ENCODE assay signal across 19 cellular contexts in the genomic region with DNA sequence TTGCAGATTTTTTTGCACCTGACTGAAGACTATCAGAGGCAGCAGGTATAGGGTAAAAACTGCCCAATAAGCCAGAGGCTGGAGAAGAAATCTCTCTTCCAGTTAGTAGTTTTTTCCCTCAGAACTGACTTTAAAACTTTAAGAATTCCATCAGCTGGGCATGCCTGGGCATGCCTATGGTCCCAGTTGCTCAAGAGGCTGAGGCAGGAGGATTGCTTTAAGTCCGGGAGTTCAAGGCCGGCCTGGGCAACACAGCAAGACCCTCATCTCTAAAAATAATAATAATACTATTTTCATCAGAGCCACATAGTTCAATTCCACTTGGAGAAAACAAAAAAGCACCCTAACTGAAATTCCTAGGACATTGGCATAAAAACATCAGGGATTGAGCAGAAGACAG. TPM values are rescaled to one million over a fixed set of nuclear protein-coding genes. Genes with fewer than 3 reads are reported as not detected.
DNase-seq lines count a peak whose midpoint lies in the region; ATAC-seq, FAIRE-seq and TF ChIP-seq lines count a peak whose summit lies in the region.
"Had no signal": no experiment of that assay in that cellular context is flagged by ENCODE, and none has a peak within 500 bp of the region (broad histone marks: within the 10 kb centered on the region; RNA-seq: fewer than 3 reads in every experiment).

No MANE protein-coding gene starts in this region.

- H3K56ac ChIP-seq in IMR-90 (ENCODE audit: extremely low read depth, insufficient read depth, low read length): no peak overlapping the region

- WGBS in IMR-90 (ENCODE audit: extremely low coverage in 2 of 2, insufficient read length in 1 of 2), 2 experiments: no CpG with 5 or more reads among the region's 2 CpGs

- BruUV-seq in IMR-90 (replicated peaks; lab: Mats Ljungman, UMichigan): no TSS peak

- dilution Hi-C loops in IMR-90 (cut with HindIII; ENCODE audit: low sequenced_read_pairs, unreplicated experiment) (no loop called here), keratinocyte (cut with MboI; ENCODE audit: extremely low pct_ligation_motif_present, low sequenced_read_pairs) (no loop called here)

- H3K23ac ChIP-seq in IMR-90 (ENCODE audit: low read depth, low read length): no peak overlapping the region

- H4K20me1 ChIP-seq in IMR-90 (ENCODE audit: insufficient read depth, low read length) (no peaks in the 10 kb centered on the region), keratinocyte (ENCODE audit: control insufficient read depth, extremely low read depth, insufficient read depth, low read length) (no peaks in the 10 kb centered on the region)

- POLR2A ChIA-PET in IMR-90 (lab: Charles Lee; ENCODE audit: unreplicated experiment): no interaction called here

- in situ Hi-C loops in IMR-90 (cut with MboI; ENCODE audit: low sequenced_read_pairs): no loop called here

- CTCF ChIA-PET in IMR-90 (lab: Yijun Ruan, JAX): no interaction called here

- no peak overlapping the region for H2AK5ac ChIP-seq in IMR-90 (ENCODE audit: low read depth, low read length)

- H3K4me3 ChIP-seq in IMR-90 (ENCODE audit: insufficient read depth, low read depth, low read length): no peak overlapping the region
- H3K4me3 ChIP-seq in keratinocyte (ENCODE audit: control insufficient read depth in 2 of 3, extremely low read depth in 1 of 3, insufficient read depth in 2 of 3, low read depth in 1 of 3, low read length in 3 of 3): no peak overlapping the region
- H3K4me3 ChIP-seq: MG63, SJCRH30 had no signal

- no peak overlapping the region for H2BK15ac ChIP-seq in IMR-90 (ENCODE audit: low read depth, low read length)

- H3K18ac ChIP-seq in IMR-90 (ENCODE audit: low read depth, low read length): peak overlapping the region; percentile 57; the same call in 1 of the 2 replicates

- TF ChIP-seq RAD21 in IMR-90 (IDR thresholded peaks at IDR 0.05; ENCODE audit: low read length): no peak

- TF ChIP-seq CTCF in IMR-90 (conservative IDR thresholded peaks at IDR 0.05; ENCODE audit: low read depth, low read length): no peak
- TF ChIP-seq CTCF in keratinocyte (optimal IDR thresholded peaks at IDR 0.05 in 1 of 3, IDR thresholded peaks at IDR 0.05 in 1 of 3, conservative IDR thresholded peaks at IDR 0.05 in 1 of 3; ENCODE audit: extremely low read depth in 1 of 3, insufficient read depth in 2 of 3, low read length in 3 of 3): no peak

- no peak overlapping the region for H2AFZ ChIP-seq in IMR-90 (replicated peaks; ENCODE audit: low read length, poor library complexity)
- peak overlapping the region; percentile 6 for H2AFZ ChIP-seq in keratinocyte (ENCODE audit: control insufficient read depth, low read length)

- H3K36me3 ChIP-seq in IMR-90 (ENCODE audit: control insufficient read depth, insufficient read depth, low read length): peaks cover 5% of the 10 kb centered on the region; the same call in 1 of the 2 replicates
- no peaks in the 10 kb centered on the region for H3K36me3 ChIP-seq in keratinocyte (ENCODE audit: control insufficient read depth in 2 of 2, extremely low read depth in 1 of 2, insufficient read depth in 2 of 2, low read length in 2 of 2)
- H3K36me3 ChIP-seq: MG63 had no signal

- intact Hi-C loops in IMR-90 (cut with micrococcal nuclease): no loop called here

- H3K9me3 ChIP-seq in IMR-90 (ENCODE audit: control insufficient read depth, insufficient read depth, low read length) (no peaks in the 10 kb centered on the region), keratinocyte (ENCODE audit: control insufficient read depth, low read depth, low read length) (no peaks in the 10 kb centered on the region)
- H3K9me3 ChIP-seq: MG63, SJCRH30 had no signal

- peak overlapping the region; percentile 72; the same call in 1 of the 2 replicates for H4K5ac ChIP-seq in IMR-90 (ENCODE audit: low read depth, low read length)

- no peak overlapping the region for H4K91ac ChIP-seq in IMR-90 (ENCODE audit: insufficient read depth, low read depth, low read length)

- no peak for TF ChIP-seq POLR2A in IMR-90 (IDR thresholded peaks at IDR 0.05; ENCODE audit: low read depth, low read length)

- no peaks in the 10 kb centered on the region for H3K79me2 ChIP-seq in keratinocyte (ENCODE audit: control insufficient read depth, insufficient read depth, low read length)

- H3K27me3 ChIP-seq in IMR-90 (ENCODE audit: control insufficient read depth, insufficient read depth, low read length) (no peaks in the 10 kb centered on the region), keratinocyte (ENCODE audit: control insufficient read depth, extremely low read depth, insufficient read depth, low read length) (no peaks in the 10 kb centered on the region)
- H3K27me3 ChIP-seq: MG63, SJCRH30 had no signal

- H3K27me3 Mint-ChIP-seq in activated T-helper 17 cell treated with anti-CD3 and anti-CD28 coated beads, Interleukin-2, amount 50 U/mL, for 72 hours: no peaks in the 10 kb centered on the region
- H3K27me3 Mint-ChIP-seq in stimulated activated memory B cell treated with anti-CD40 and anti-IgM and Interleukin-4, amounts not matched to agents 10 μg/mL and 1 μg/mL and 100 μg/mL, for 72 hours: no peaks in the 10 kb centered on the region

- peak overlapping the region; percentile 49; the same call in 1 of the 2 replicates for H2BK20ac ChIP-seq in IMR-90 (ENCODE audit: low read depth, low read length)

- H2BK5ac ChIP-seq in IMR-90 (ENCODE audit: low read depth, low read length, poor library complexity, severe bottlenecking): peak overlapping the region; percentile 11

- no peak for ATAC-seq in IMR-90 (ENCODE audit: low read depth)
- no peak for ATAC-seq in activated T-helper 17 cell treated with anti-CD3 and anti-CD28 coated beads, Interleukin-2, amount 50 U/mL, for 72 hours (replicated peaks)
- no peak for ATAC-seq in stimulated activated memory B cell treated with anti-CD40 and anti-IgM and Interleukin-4, amounts not matched to agents 10 μg/mL and 1 μg/mL and 100 μg/mL, for 72 hours

- H3K4me1 ChIP-seq in IMR-90 (ENCODE audit: control insufficient read depth, insufficient read depth, low read length): 0 out of 2 replicates have a peak, but pooled peaks cover 2% of the 10 kb centered on the region
- peaks cover 44% of the 10 kb centered on the region for H3K4me1 ChIP-seq in keratinocyte (ENCODE audit: control insufficient read depth, extremely low read depth, insufficient read depth, low read length)
- H3K4me1 ChIP-seq: SJCRH30 had no signal

- H3K4me1 Mint-ChIP-seq in activated T-helper 17 cell treated with anti-CD3 and anti-CD28 coated beads, Interleukin-2, amount 50 U/mL, for 72 hours: no peaks in the 10 kb centered on the region
- peaks cover 11% of the 10 kb centered on the region for H3K4me1 Mint-ChIP-seq in stimulated activated memory B cell treated with anti-CD40 and anti-IgM and Interleukin-4, amounts not matched to agents 10 μg/mL and 1 μg/mL and 100 μg/mL, for 72 hours
- H3K4me1 Mint-ChIP-seq: CD14-positive monocyte had no signal

- no peaks in the 10 kb centered on the region; a peak in 1 of 4 replicates for H3K79me1 ChIP-seq in IMR-90 (ENCODE audit: low read depth in 1 of 2, low read length in 2 of 2)

- H4K8ac ChIP-seq in IMR-90 (ENCODE audit: low read depth in 2 of 2, low read length in 2 of 2): peak overlapping the region in 1 of 2 experiments; percentile 54; a peak in 2 of 4 replicates

- H3K36me3 Mint-ChIP-seq in activated T-helper 17 cell treated with anti-CD3 and anti-CD28 coated beads, Interleukin-2, amount 50 U/mL, for 72 hours (ENCODE audit: low read depth): peaks cover 16% of the 10 kb centered on the region
- H3K36me3 Mint-ChIP-seq in stimulated activated memory B cell treated with anti-CD40 and anti-IgM and Interleukin-4, amounts not matched to agents 10 μg/mL and 1 μg/mL and 100 μg/mL, for 72 hours: peaks cover 27% of the 10 kb centered on the region

- H3K9me3 Mint-ChIP-seq in activated T-helper 17 cell treated with anti-CD3 and anti-CD28 coated beads, Interleukin-2, amount 50 U/mL, for 72 hours: no peaks in the 10 kb centered on the region
- no peaks in the 10 kb centered on the region for H3K9me3 Mint-ChIP-seq in stimulated activated memory B cell treated with anti-CD40 and anti-IgM and Interleukin-4, amounts not matched to agents 10 μg/mL and 1 μg/mL and 100 μg/mL, for 72 hours

- no peak overlapping the region for H3K27ac ChIP-seq in IMR-90 (ENCODE audit: insufficient read depth, low read length)
- H3K27ac ChIP-seq in keratinocyte (ENCODE audit: control insufficient read depth, insufficient read depth, low read length): peak overlapping the region; percentile 47
- H3K27ac ChIP-seq: KMS-11, SJCRH30 had no signal

- DNase-seq in EH (ENCODE audit: low read depth) (peak; percentile 12), IMR-90 (no peak), keratinocyte (ENCODE audit: low read depth, low spot score) (no peak), AG20443 (ENCODE audit: low spot score) (no peak), Ammon's horn (ENCODE audit: low spot score) (no peak)
- DNase-seq: ACHN, AML-193, DMS79 treated with DMSO at 0.1 percent for 48 hours, MG63, NCI-H1092, NCI-H146, NCI-H2029 treated with DMSO at 0.1 percent for 48 hours, NCI-H2171, NCI-H526, SJCRH30 had no signal

- peak overlapping the region; percentile 46; the same call in 1 of the 2 replicates for H2BK120ac ChIP-seq in IMR-90 (ENCODE audit: low read depth, low read length)

- no peak overlapping the region for H3K4me3 Mint-ChIP-seq in activated T-helper 17 cell treated with anti-CD3 and anti-CD28 coated beads, Interleukin-2, amount 50 U/mL, for 72 hours
- H3K4me3 Mint-ChIP-seq in stimulated activated memory B cell treated with anti-CD40 and anti-IgM and Interleukin-4, amounts not matched to agents 10 μg/mL and 1 μg/mL and 100 μg/mL, for 72 hours: no peak overlapping the region
- H3K4me3 Mint-ChIP-seq: CD14-positive monocyte had no signal

- FAIRE-seq in keratinocyte (lab: Jason Lieb, UNC): no peak

- H3K14ac ChIP-seq in IMR-90 (replicated peaks; ENCODE audit: low read depth, low read length): no peak overlapping the region

- H3K9ac ChIP-seq in IMR-90 (ENCODE audit: low read depth, low read length) (no peak overlapping the region), keratinocyte (ENCODE audit: control insufficient read depth, extremely low read depth, insufficient read depth, low read length) (no peak overlapping the region)
- H3K9ac ChIP-seq: KMS-11 had no signal

- H3K9me1 ChIP-seq in IMR-90 (ENCODE audit: insufficient read depth, low read length): peaks cover 14% of the 10 kb centered on the region; the same call in 1 of the 2 replicates
- H3K9me1 ChIP-seq in keratinocyte (ENCODE audit: control insufficient read depth, extremely low read depth, insufficient read depth, low read length): no peaks in the 10 kb centered on the region

- H3K4me2 ChIP-seq in IMR-90 (ENCODE audit: low read depth, low read length) (no peak overlapping the region), keratinocyte (ENCODE audit: control insufficient read depth, extremely low read depth, insufficient read depth, low read depth, low read length) (peak overlapping the region; percentile 22)
- H3K4me2 ChIP-seq: KMS-11 had no signal

- peak overlapping the region; percentile 38 for H3K27ac Mint-ChIP-seq in activated T-helper 17 cell treated with anti-CD3 and anti-CD28 coated beads, Interleukin-2, amount 50 U/mL, for 72 hours
- no peak overlapping the region for H3K27ac Mint-ChIP-seq in stimulated activated memory B cell treated with anti-CD40 and anti-IgM and Interleukin-4, amounts not matched to agents 10 μg/mL and 1 μg/mL and 100 μg/mL, for 72 hours

- no peak overlapping the region for H2AK9ac ChIP-seq in IMR-90 (replicated peaks; ENCODE audit: low read depth, low read length, poor library complexity)

- H3K4ac ChIP-seq in IMR-90 (ENCODE audit: low read depth, low read length): 0 out of 2 replicates have a peak overlapping the region, but pooled peaks have one; percentile 7

RNA-seq across cellular contexts. Expression of gene SUSD1, which starts 30.3 kb away (rescaled TPM):
- total RNA-seq in IMR-90 (2012; rRNA removed): 4.2 and 4.7 TPM in 2 replicates
- polyA plus RNA-seq in IMR-90 (2012; rRNA removed) (4.0 and 4.2 TPM in 2 replicates), keratinocyte (2.4 to 3.6 TPM (median 3.3 TPM) in 3 replicates)
- polyA plus RNA-seq in IMR-90 (2012; cell fraction: cytosol; rRNA removed): 3.4 and 3.8 TPM in 2 replicates
- 2.1 and 3.4 TPM in 2 replicates for polyA plus RNA-seq in IMR-90 (2012; cell fraction: nucleus; rRNA removed; ENCODE audit: low replicate concordance)
- 1 to 10 TPM; 1.8 to 6.3 TPM for total RNA-seq in activated T-helper 17 cell treated with anti-CD3 and anti-CD28 coated beads, Interleukin-2, amount 50 U/mL, for 72 hours
- polyA plus RNA-seq in keratinocyte (2011; ENCODE audit: low read depth): 0.79 TPM
- 1.5 and 2.6 TPM in 2 replicates for polyA plus RNA-seq in keratinocyte (2011; cell fraction: cytosol; rRNA removed)
- 2.6 and 3.6 TPM in 2 replicates for polyA plus RNA-seq in keratinocyte (2011; cell fraction: nucleus; rRNA removed)
- 0.73 and 2.9 TPM in 2 replicates for polyA plus RNA-seq in keratinocyte (2012; ENCODE audit: low replicate concordance)
- polyA minus RNA-seq in keratinocyte: 2.8 to 8.5 TPM (median 4.1 TPM) in 3 replicates
- 5.8 TPM for polyA minus RNA-seq in keratinocyte (2011; cell fraction: cytosol; rRNA and poly(A)+ RNA removed)
- polyA minus RNA-seq in keratinocyte (2011; cell fraction: nucleus; rRNA and poly(A)+ RNA removed): 4.3 and 7.1 TPM in 2 replicates
